12 cellular contexts compared by ENCODE assay signal in the genomic region with DNA sequence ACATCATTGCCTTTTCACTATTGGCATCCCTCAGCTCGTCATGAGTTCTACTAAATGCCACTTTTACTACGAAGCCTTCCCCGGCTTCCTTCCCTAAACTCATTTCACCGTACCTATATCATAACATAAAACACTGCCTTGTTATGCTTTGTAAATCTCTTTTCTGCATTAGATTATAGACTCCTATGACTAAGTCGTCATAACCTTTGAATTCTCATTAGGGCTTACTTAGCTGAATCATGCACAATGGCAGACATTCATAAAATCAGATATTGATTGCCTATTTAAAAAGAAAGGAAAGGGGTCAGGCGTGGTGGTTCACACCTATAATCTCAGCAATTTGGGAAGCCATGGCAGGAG. TPM values are rescaled to one million over a fixed set of nuclear protein-coding genes. Genes with fewer than 3 reads are reported as not detected.
DNase-seq lines count a peak whose midpoint lies in the region; ATAC-seq and TF ChIP-seq lines count a peak whose summit lies in the region.
"Had no signal": no experiment of that assay in that cellular context is flagged by ENCODE, and none has a peak within 500 bp of the region (broad histone marks: within the 10 kb centered on the region; RNA-seq: fewer than 3 reads in every experiment).

No MANE protein-coding gene starts in this region.

- H3K4me1 ChIP-seq in cardiac muscle cell (ENCODE audit: low read depth): peaks cover 9% of the 10 kb centered on the region
- peaks cover 11 to 33% (median 23%) of the 10 kb centered on the region in 4 donors for H3K4me1 ChIP-seq in upper lobe of left lung

- DNase-seq in cardiac muscle cell (ENCODE audit: low read depth in 1 of 2, low spot score in 1 of 2) (no peak), Right ventricle myocardium inferior (ENCODE audit: missing footprints) (no peak), upper lobe of left lung (no peak), NCI-H526 treated with DMSO at 0.1 percent for 48 hours (lab: John Stamatoyannopoulos, UW) (no peak), KG1 (lab: John Stamatoyannopoulos, UW) (no peak)
- DNase-seq: DND-41, NCI-H1092, Right ventricle myocardium superior, tibial artery had no signal

- H3K9me3 ChIP-seq in cardiac muscle cell (ENCODE audit: low read depth) (no peaks in the 10 kb centered on the region), upper lobe of left lung (peaks cover 0 to 5% (median 0%) of the 10 kb centered on the region in 4 donors)

- no peak for ATAC-seq in Right ventricle myocardium inferior
- no peak for ATAC-seq in upper lobe of left lung (ENCODE audit: low FRiP score in 2 of 2)
- ATAC-seq in HG03159 (IDR thresholded peaks at IDR 0.05; ENCODE audit: unreplicated experiment): no peak

- peak overlapping the region; percentile 57 for H3K27ac ChIP-seq in cardiac muscle cell
- peak overlapping the region; percentile 21 to 76 (median 50) for H3K27ac ChIP-seq in upper lobe of left lung
- H3K27ac ChIP-seq: tibial artery had no signal

- H3K4me3 Mint-ChIP-seq in IgD-negative memory B cell: peak overlapping the region in 3 of 4 donors; percentile 5 to 65 (median 63)
- peak overlapping the region; percentile 21 for H3K4me3 Mint-ChIP-seq in dendritic cell treated with granulocyte-macrophage colony-stimulating factor and Interleukin-4, amounts not matched to agents 40 ng/mL and 50 ng/mL, for 4 days

- H3K9me3 Mint-ChIP-seq in IgD-negative memory B cell: peaks cover 2 to 9% (median 6%) of the 10 kb centered on the region in 3 donors
- H3K9me3 Mint-ChIP-seq in dendritic cell treated with granulocyte-macrophage colony-stimulating factor and Interleukin-4, amounts not matched to agents 40 ng/mL and 50 ng/mL, for 4 days: peaks cover 13% of the 10 kb centered on the region

- peaks cover 10% of the 10 kb centered on the region for H3K36me3 Mint-ChIP-seq in IgD-negative memory B cell
- peaks cover 15% of the 10 kb centered on the region for H3K36me3 Mint-ChIP-seq in dendritic cell treated with granulocyte-macrophage colony-stimulating factor and Interleukin-4, amounts not matched to agents 40 ng/mL and 50 ng/mL, for 4 days (ENCODE audit: low read depth)

- TF ChIP-seq CTCF in cardiac muscle cell (IDR thresholded peaks at IDR 0.05; ENCODE audit: low read depth, low read length) (no peak), upper lobe of left lung (IDR thresholded peaks at IDR 0.05) (no peak)

- no peaks in the 10 kb centered on the region for H3K27me3 Mint-ChIP-seq in IgD-negative memory B cell
- no peaks in the 10 kb centered on the region for H3K27me3 Mint-ChIP-seq in dendritic cell treated with granulocyte-macrophage colony-stimulating factor and Interleukin-4, amounts not matched to agents 40 ng/mL and 50 ng/mL, for 4 days

- H3K27ac Mint-ChIP-seq in IgD-negative memory B cell: peak overlapping the region; percentile 54 to 82 (median 76)
- H3K27ac Mint-ChIP-seq in dendritic cell treated with granulocyte-macrophage colony-stimulating factor and Interleukin-4, amounts not matched to agents 40 ng/mL and 50 ng/mL, for 4 days: peak overlapping the region; percentile 83

- peaks cover 36 to 37% (median 37%) of the 10 kb centered on the region in 3 donors for H3K4me1 Mint-ChIP-seq in IgD-negative memory B cell
- H3K4me1 Mint-ChIP-seq in dendritic cell treated with granulocyte-macrophage colony-stimulating factor and Interleukin-4, amounts not matched to agents 40 ng/mL and 50 ng/mL, for 4 days (ENCODE audit: low read depth): peaks cover 51% of the 10 kb centered on the region

- TF ChIP-seq EP300 in upper lobe of left lung (IDR thresholded peaks at IDR 0.05): no peak

- no peaks in the 10 kb centered on the region for H3K36me3 ChIP-seq in cardiac muscle cell
- H3K36me3 ChIP-seq in upper lobe of left lung: no peaks in the 10 kb centered on the region
- H3K36me3 ChIP-seq: tibial artery had no signal

- intact Hi-C loops in Right ventricle myocardium inferior (cut with DNase I): no loop called here
- intact Hi-C loops in dendritic cell treated with granulocyte-macrophage colony-stimulating factor and Interleukin-4, amounts not matched to agents 40 ng/mL and 50 ng/mL, for 4 days (cut with micrococcal nuclease): no loop called here

- WGBS in upper lobe of left lung, 2 donors: 71 to 78% methylated on average over 6 of the region's 6 CpGs

- H3K27me3 ChIP-seq in cardiac muscle cell (no peaks in the 10 kb centered on the region), upper lobe of left lung (no peaks in the 10 kb centered on the region)
- H3K27me3 ChIP-seq: tibial artery had no signal

- TF ChIP-seq POLR2A in upper lobe of left lung (IDR thresholded peaks at IDR 0.05): no peak

- H3K4me3 ChIP-seq in cardiac muscle cell (no peak overlapping the region), upper lobe of left lung (no peak overlapping the region)
- H3K4me3 ChIP-seq: tibial artery had no signal

RNA-seq across cellular contexts. Expression of gene BTG1, which starts 21.0 kb away (rescaled TPM):
- 46.4 and 61.2 TPM in 2 replicates for total RNA-seq in cardiac muscle cell
- polyA plus RNA-seq in cardiac muscle cell: 219 and 277 TPM in 2 replicates
- total RNA-seq in Right ventricle myocardium inferior: 66.9 TPM
- polyA plus RNA-seq in IgD-negative memory B cell: 669 TPM
- total RNA-seq in upper lobe of left lung: 100 to 1,000 TPM in 3 of 6 donors, 10 to 100 TPM in 3; 31.4 to 177 (median 87.0) TPM
